In genomic region chr5:128015478-128015877, GRCh38 we compare ENCODE assay signal across 2 cellular contexts.
TF ChIP-seq lines count a peak whose summit lies in the region.

No MANE protein-coding gene starts in this region.

TF ChIP-seq in GM23338, 12 proteins besides CTCF, POLR2A, EP300 and RAD21 (continued from another document):
- TF ChIP-seq, protein P1, sequence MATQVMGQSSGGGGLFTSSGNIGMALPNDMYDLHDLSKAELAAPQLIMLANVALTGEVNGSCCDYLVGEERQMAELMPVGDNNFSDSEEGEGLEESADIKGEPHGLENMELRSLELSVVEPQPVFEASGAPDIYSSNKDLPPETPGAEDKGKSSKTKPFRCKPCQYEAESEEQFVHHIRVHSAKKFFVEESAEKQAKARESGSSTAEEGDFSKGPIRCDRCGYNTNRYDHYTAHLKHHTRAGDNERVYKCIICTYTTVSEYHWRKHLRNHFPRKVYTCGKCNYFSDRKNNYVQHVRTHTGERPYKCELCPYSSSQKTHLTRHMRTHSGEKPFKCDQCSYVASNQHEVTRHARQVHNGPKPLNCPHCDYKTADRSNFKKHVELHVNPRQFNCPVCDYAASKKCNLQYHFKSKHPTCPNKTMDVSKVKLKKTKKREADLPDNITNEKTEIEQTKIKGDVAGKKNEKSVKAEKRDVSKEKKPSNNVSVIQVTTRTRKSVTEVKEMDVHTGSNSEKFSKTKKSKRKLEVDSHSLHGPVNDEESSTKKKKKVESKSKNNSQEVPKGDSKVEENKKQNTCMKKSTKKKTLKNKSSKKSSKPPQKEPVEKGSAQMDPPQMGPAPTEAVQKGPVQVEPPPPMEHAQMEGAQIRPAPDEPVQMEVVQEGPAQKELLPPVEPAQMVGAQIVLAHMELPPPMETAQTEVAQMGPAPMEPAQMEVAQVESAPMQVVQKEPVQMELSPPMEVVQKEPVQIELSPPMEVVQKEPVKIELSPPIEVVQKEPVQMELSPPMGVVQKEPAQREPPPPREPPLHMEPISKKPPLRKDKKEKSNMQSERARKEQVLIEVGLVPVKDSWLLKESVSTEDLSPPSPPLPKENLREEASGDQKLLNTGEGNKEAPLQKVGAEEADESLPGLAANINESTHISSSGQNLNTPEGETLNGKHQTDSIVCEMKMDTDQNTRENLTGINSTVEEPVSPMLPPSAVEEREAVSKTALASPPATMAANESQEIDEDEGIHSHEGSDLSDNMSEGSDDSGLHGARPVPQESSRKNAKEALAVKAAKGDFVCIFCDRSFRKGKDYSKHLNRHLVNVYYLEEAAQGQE (IDR thresholded peaks at IDR 0.05; ENCODE audit: unreplicated experiment) = no peak
- no peak for TF ChIP-seq ETS1 (IDR thresholded peaks at IDR 0.05)
- TF ChIP-seq EZH2phosphoT487 (IDR thresholded peaks at IDR 0.05; ENCODE audit: unreplicated experiment) = no peak
- TF ChIP-seq ZNF114 (CRISPR knock-in tag; IDR thresholded peaks at IDR 0.05) = no peak

TF ChIP-seq in K562, 482 proteins besides CTCF, POLR2A, EP300 and RAD21 (continued from another document):
- TF ChIP-seq HMGXB4 (CRISPR knock-in tag; IDR thresholded peaks at IDR 0.05) = no peak
- no peak for TF ChIP-seq BRCA1 (IDR thresholded peaks at IDR 0.05)
- no peak for TF ChIP-seq BRCA1 (CRISPR knock-in tag; IDR thresholded peaks at IDR 0.05)
- TF ChIP-seq MAFG (tag; conservative IDR thresholded peaks at IDR 0.05) = peak; percentile 63
- no peak for TF ChIP-seq GMEB1 (CRISPR knock-in tag; IDR thresholded peaks at IDR 0.05)
- peak; percentile 82 for TF ChIP-seq ZNF316 (IDR thresholded peaks at IDR 0.05)
- TF ChIP-seq C11orf30 (IDR thresholded peaks at IDR 0.05; ENCODE audit: low read depth) = peak; percentile 74; the same call in 1 of the 2 replicates
- TF ChIP-seq, protein P2, sequence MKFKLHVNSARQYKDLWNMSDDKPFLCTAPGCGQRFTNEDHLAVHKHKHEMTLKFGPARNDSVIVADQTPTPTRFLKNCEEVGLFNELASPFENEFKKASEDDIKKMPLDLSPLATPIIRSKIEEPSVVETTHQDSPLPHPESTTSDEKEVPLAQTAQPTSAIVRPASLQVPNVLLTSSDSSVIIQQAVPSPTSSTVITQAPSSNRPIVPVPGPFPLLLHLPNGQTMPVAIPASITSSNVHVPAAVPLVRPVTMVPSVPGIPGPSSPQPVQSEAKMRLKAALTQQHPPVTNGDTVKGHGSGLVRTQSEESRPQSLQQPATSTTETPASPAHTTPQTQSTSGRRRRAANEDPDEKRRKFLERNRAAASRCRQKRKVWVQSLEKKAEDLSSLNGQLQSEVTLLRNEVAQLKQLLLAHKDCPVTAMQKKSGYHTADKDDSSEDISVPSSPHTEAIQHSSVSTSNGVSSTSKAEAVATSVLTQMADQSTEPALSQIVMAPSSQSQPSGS (CRISPR knock-in tag; IDR thresholded peaks at IDR 0.05) = no peak
- TF ChIP-seq MAFK (IDR thresholded peaks at IDR 0.05; ENCODE audit: low read length) = peak; percentile 59
